Comparison of ENCODE assay signal across 24 cellular contexts in the genomic region with DNA sequence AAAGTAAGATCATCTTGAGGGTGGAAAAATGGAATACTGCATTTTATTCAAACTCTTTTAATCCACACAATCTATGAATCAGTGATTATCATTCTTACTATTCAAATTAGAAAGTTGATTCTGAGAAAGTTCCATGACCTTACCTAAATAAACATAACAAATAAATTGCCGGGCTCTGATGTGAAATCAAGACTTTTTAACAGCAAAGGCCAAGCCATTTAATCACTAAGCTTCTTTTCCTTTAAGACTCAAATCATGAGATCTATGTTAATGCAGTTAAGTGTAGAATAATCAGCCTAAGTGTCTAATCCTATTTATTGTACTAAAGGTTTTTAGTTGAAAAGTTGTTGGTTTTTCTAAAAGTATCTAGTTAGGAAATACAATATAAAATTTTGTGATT.
"Had no signal": no experiment of that assay in that cellular context is flagged by ENCODE, and none has a peak within 500 bp of the region (broad histone marks: within the 10 kb centered on the region; RNA-seq: fewer than 3 reads in every experiment).

No MANE protein-coding gene starts in this region.

- H3K36me3 ChIP-seq: neural progenitor cell, pancreas, prostate gland, right lobe of liver, sigmoid colon, stomach, thoracic aorta, thyroid gland, tibial nerve, upper lobe of left lung, vagina had no signal

- H3K27ac ChIP-seq: neural progenitor cell, pancreas, prostate gland, right lobe of liver, sigmoid colon, stomach, thoracic aorta, thyroid gland, tibial nerve, upper lobe of left lung, vagina had no signal

- H3K4me3 ChIP-seq: neural progenitor cell, pancreas, prostate gland, right lobe of liver, sigmoid colon, stomach, thoracic aorta, thyroid gland, tibial nerve, upper lobe of left lung, vagina had no signal

- H3K27me3 ChIP-seq: neural progenitor cell, pancreas, right lobe of liver, sigmoid colon, stomach, thyroid gland, tibial nerve, upper lobe of left lung, vagina had no signal

- DNase-seq: natural killer cell; occipital lobe; pancreas; retina; right cardiac atrium; right lobe of liver; sigmoid colon; small intestine; stimulated activated CD4-positive, alpha-beta T cell treated with anti-CD3 and anti-CD28 coated beads, Interleukin-15, amount 100 ng/mL, for 24 hours; stimulated activated CD4-positive, alpha-beta T cell treated with anti-CD3 and anti-CD28 coated beads, Interleukin-2, amount 100 ng/mL, for 24 hours; stimulated activated CD4-positive, alpha-beta T cell treated with anti-CD3 and anti-CD28 coated beads, Interleukin-2, amount 100 ng/mL, for 48 hours; stimulated activated CD4-positive, alpha-beta T cell treated with anti-CD3 and anti-CD28 coated beads, Interleukin-4, amount 100 ng/mL, for 24 hours; stimulated activated naive B cell treated with anti-CD40 and anti-IgM and Interleukin-4, amounts not matched to agents 10 μg/mL and 1 μg/mL and 100 μg/mL, for 72 hours; stimulated activated naive CD4-positive, alpha-beta T cell treated with Interleukin-2 at 50 U/mL for 16 hours; stomach; thyroid gland; trophoblast cell; upper lobe of left lung had no signal

- H3K4me1 ChIP-seq: pancreas, prostate gland, right lobe of liver, sigmoid colon, stomach, thyroid gland, tibial nerve, upper lobe of left lung, vagina had no signal

- ATAC-seq: natural killer cell; pancreas; right cardiac atrium; right lobe of liver; stimulated activated effector memory CD8-positive, alpha-beta T cell treated with anti-CD3 and anti-CD28 coated beads, Interleukin-12 subunit alpha, Interleukin-12 subunit beta, amount 100 ng/mL, for 72 hours; stimulated activated naive B cell treated with anti-CD40 and anti-IgM and Interleukin-4, amounts not matched to agents 10 μg/mL and 1 μg/mL and 100 μg/mL, for 72 hours had no signal

- H3K9me3 ChIP-seq: pancreas, prostate gland, right lobe of liver, sigmoid colon, thoracic aorta, thyroid gland, tibial nerve, vagina had no signal
